In genomic region chr17:8138672-8139371, GRCh38 we compare ENCODE assay signal across 8 cellular contexts. TPM values are rescaled to one million over a fixed set of nuclear protein-coding genes. Genes with fewer than 3 reads are reported as not detected.
DNase-seq lines count a peak whose midpoint lies in the region; ATAC-seq and TF ChIP-seq lines count a peak whose summit lies in the region.

No MANE protein-coding gene starts in this region.

- H3K27ac Mint-ChIP-seq in HFFc6, result no peak overlapping the region
- H3K27ac Mint-ChIP-seq in activated naive CD4-positive, alpha-beta T cell treated with anti-CD3 and anti-CD28 coated beads, Interleukin-2, amount 50 U/mL, for 72 hours, result no peak overlapping the region

- no peak overlapping the region for H3K4me3 Mint-ChIP-seq in HFFc6

- H2AFZ ChIP-seq in osteoblast (ENCODE audit: low read length), result peak overlapping the region; percentile 21

- peak; percentile 94 for TF ChIP-seq CTCF in HFFc6 (IDR thresholded peaks at IDR 0.05)
- peak; percentile 71 for TF ChIP-seq CTCF in NB4 (IDR thresholded peaks at IDR 0.05; ENCODE audit: low read depth, low read length)
- peak; percentile 96 for TF ChIP-seq CTCF in osteoblast (IDR thresholded peaks at IDR 0.05; ENCODE audit: extremely low read depth, low read depth, low read length)

- H3K4me1 Mint-ChIP-seq in HFFc6 (ENCODE audit: low read depth), result peaks cover 8% of the 10 kb centered on the region

- peaks cover 2% of the 10 kb centered on the region; the same call in 1 of the 2 replicates for H3K36me3 Mint-ChIP-seq in HFFc6 (ENCODE audit: low read depth)
- peaks cover 0 to 8% of the 10 kb centered on the region in 2 donors for H3K36me3 Mint-ChIP-seq in activated naive CD4-positive, alpha-beta T cell treated with anti-CD3 and anti-CD28 coated beads, Interleukin-2, amount 50 U/mL, for 72 hours

- H3K4me3 ChIP-seq in GM08714 (ENCODE audit: low read length), result peak overlapping the region; percentile 88
- H3K4me3 ChIP-seq in NB4 (ENCODE audit: low read depth, low read length), result peak overlapping the region; percentile 69
- H3K4me3 ChIP-seq in osteoblast (ENCODE audit: insufficient read depth, low read length), result peak overlapping the region; percentile 70
- peak overlapping the region; percentile 45 for H3K4me3 ChIP-seq in thymus (ENCODE audit: low read length)

- H3K4me2 ChIP-seq in osteoblast (ENCODE audit: insufficient read depth, low read length), result peak overlapping the region; percentile 84

- TF ChIP-seq POLR2A in NB4 (IDR thresholded peaks at IDR 0.05; ENCODE audit: extremely low read depth, insufficient read length), result peak; percentile 54

- H3K27ac ChIP-seq in osteoblast (ENCODE audit: low read depth, low read length) (peak overlapping the region; percentile 87), thymus (ENCODE audit: low read depth) (peak overlapping the region; percentile 92)

- WGBS in thymus, result under 1% methylated on average over 46 of the region's 46 CpGs

- DNase-seq in HFFc6 (peak; percentile 98), NB4 (ENCODE audit: low read depth) (peak; percentile 93), SK-N-DZ (ENCODE audit: low spot score) (peak; percentile 99), glomerular visceral epithelial cell (ENCODE audit: extremely low spot score) (peak; percentile 99), osteoblast (ENCODE audit: insufficient read length, low spot score, missing footprints) (peak; percentile 96)
- DNase-seq in activated naive CD4-positive, alpha-beta T cell treated with anti-CD3 and anti-CD28 coated beads, Interleukin-2, amount 50 U/mL, for 72 hours (ENCODE audit: low spot score in 2 of 2), result peak; percentile 97 to 98

- peaks cover 12% of the 10 kb centered on the region for H3K27me3 Mint-ChIP-seq in HFFc6 (ENCODE audit: insufficient read depth)

- no peaks in the 10 kb centered on the region for H3K9me3 ChIP-seq in osteoblast (ENCODE audit: low read depth, low read length)
- H3K9me3 ChIP-seq in thymus (ENCODE audit: control insufficient read depth), result no peaks in the 10 kb centered on the region

- peak; percentile 85 to 93 for ATAC-seq in activated naive CD4-positive, alpha-beta T cell treated with anti-CD3 and anti-CD28 coated beads, Interleukin-2, amount 50 U/mL, for 72 hours

- H3K27me3 ChIP-seq in osteoblast (ENCODE audit: insufficient read depth, low read length) (no peaks in the 10 kb centered on the region), thymus (ENCODE audit: control insufficient read depth, insufficient read depth) (peaks cover 4% of the 10 kb centered on the region)

- peaks cover 32% of the 10 kb centered on the region for H3K36me3 ChIP-seq in osteoblast (ENCODE audit: insufficient read depth, low read length)
- H3K36me3 ChIP-seq in thymus (ENCODE audit: control insufficient read depth, insufficient read depth), result peaks cover 42% of the 10 kb centered on the region

- no peaks in the 10 kb centered on the region for H3K9me3 Mint-ChIP-seq in HFFc6
- no peaks in the 10 kb centered on the region for H3K9me3 Mint-ChIP-seq in activated naive CD4-positive, alpha-beta T cell treated with anti-CD3 and anti-CD28 coated beads, Interleukin-2, amount 50 U/mL, for 72 hours

- peaks cover 14% of the 10 kb centered on the region for H3K4me1 ChIP-seq in osteoblast (ENCODE audit: insufficient read depth, low read length)
- peaks cover 15% of the 10 kb centered on the region for H3K4me1 ChIP-seq in thymus (ENCODE audit: control insufficient read depth, insufficient read depth, low read length)

- peaks cover 7% of the 10 kb centered on the region for H4K20me1 ChIP-seq in osteoblast (ENCODE audit: insufficient read depth, low read length)

- H3K79me2 ChIP-seq in osteoblast (ENCODE audit: insufficient read depth, low read length), result no peaks in the 10 kb centered on the region

RNA-seq across cellular contexts. Expression of gene PER1, which starts 13.4 kb away (rescaled TPM):
- total RNA-seq in HFFc6 (2021; fragmentation: NEBNext Ultra II Directional; extraction: Animal tissue kit (Norgen Biotek cat#: 25700)), result 10 to 100 TPM; 18.9 to 31.8 (median 26.9) TPM
- 8.1 and 24.4 TPM in 2 replicates for polyA plus RNA-seq in SK-N-DZ (2014; cell fraction: cytosol; rRNA removed)
- 10.2 and 34.8 TPM in 2 replicates for polyA plus RNA-seq in SK-N-DZ (2014; cell fraction: nucleus; rRNA removed)
- 100 to 1,000 TPM in 1 of 2 donors, 10 to 100 TPM in 1; 80.9 to 294 TPM for total RNA-seq in activated naive CD4-positive, alpha-beta T cell treated with anti-CD3 and anti-CD28 coated beads, Interleukin-2, amount 50 U/mL, for 72 hours
- total RNA-seq in osteoblast, result 11.2 and 16.6 TPM in 2 replicates
- polyA plus RNA-seq in thymus, result 71.9 TPM

RNA-seq across cellular contexts. Expression of gene HES7, which starts 14.9 kb away (rescaled TPM):
- total RNA-seq in HFFc6 (2021; fragmentation: NEBNext Ultra II Directional; extraction: Animal tissue kit (Norgen Biotek cat#: 25700)), result under 1 TPM; 0.24 to 0.54 (median 0.41) TPM
- polyA plus RNA-seq in SK-N-DZ (2014; cell fraction: cytosol; rRNA removed), result 2.8 and 5.1 TPM in 2 replicates
- polyA plus RNA-seq in SK-N-DZ (2014; cell fraction: nucleus; rRNA removed), result 3.8 and 5.2 TPM in 2 replicates
- total RNA-seq in activated naive CD4-positive, alpha-beta T cell treated with anti-CD3 and anti-CD28 coated beads, Interleukin-2, amount 50 U/mL, for 72 hours, result 10 to 100 TPM in 1 of 2 donors, 1 to 10 TPM in 1; 7.5 to 10.7 TPM
- total RNA-seq in osteoblast, result not detected in 2 replicates
- polyA plus RNA-seq in thymus, result 0.75 TPM

RNA-seq across cellular contexts. Expression of gene ALOXE3, which starts 20.5 kb away (rescaled TPM):
- total RNA-seq in HFFc6 (2021; fragmentation: NEBNext Ultra II Directional; extraction: Animal tissue kit (Norgen Biotek cat#: 25700)), result under 1 TPM; 0.14 to 0.30 (median 0.21) TPM
- polyA plus RNA-seq in SK-N-DZ (2014; cell fraction: cytosol; rRNA removed), result not detected in 2 replicates
- not detected in 2 replicates for polyA plus RNA-seq in SK-N-DZ (2014; cell fraction: nucleus; rRNA removed)
- under 1 TPM in 1 of 2 donors, not detected in 1; 0.23 TPM for total RNA-seq in activated naive CD4-positive, alpha-beta T cell treated with anti-CD3 and anti-CD28 coated beads, Interleukin-2, amount 50 U/mL, for 72 hours
- not detected in 2 replicates for total RNA-seq in osteoblast
- 1.2 TPM for polyA plus RNA-seq in thymus

RNA-seq across cellular contexts. Expression of gene VAMP2, which starts 23.9 kb away (rescaled TPM):
- total RNA-seq in HFFc6 (2021; fragmentation: NEBNext Ultra II Directional; extraction: Animal tissue kit (Norgen Biotek cat#: 25700)), result 10 to 100 TPM; 37.0 to 47.6 (median 44.5) TPM
- 20.2 and 21.1 TPM in 2 replicates for polyA plus RNA-seq in SK-N-DZ (2014; cell fraction: cytosol; rRNA removed)
- polyA plus RNA-seq in SK-N-DZ (2014; cell fraction: nucleus; rRNA removed), result 33.0 and 65.8 TPM in 2 replicates
- 10 to 100 TPM; 43.6 to 85.6 TPM for total RNA-seq in activated naive CD4-positive, alpha-beta T cell treated with anti-CD3 and anti-CD28 coated beads, Interleukin-2, amount 50 U/mL, for 72 hours
- total RNA-seq in osteoblast, result 5.3 and 5.4 TPM in 2 replicates
- polyA plus RNA-seq in thymus, result 73.9 TPM

RNA-seq across cellular contexts. Expression of gene TMEM107, which starts 37.4 kb away (rescaled TPM):
- 10 to 100 TPM; 13.8 to 18.8 (median 17.5) TPM for total RNA-seq in HFFc6 (2021; fragmentation: NEBNext Ultra II Directional; extraction: Animal tissue kit (Norgen Biotek cat#: 25700))
- 32.7 and 35.3 TPM in 2 replicates for polyA plus RNA-seq in SK-N-DZ (2014; cell fraction: cytosol; rRNA removed)
- polyA plus RNA-seq in SK-N-DZ (2014; cell fraction: nucleus; rRNA removed), result 42.2 and 44.9 TPM in 2 replicates
- total RNA-seq in activated naive CD4-positive, alpha-beta T cell treated with anti-CD3 and anti-CD28 coated beads, Interleukin-2, amount 50 U/mL, for 72 hours, result 10 to 100 TPM; 32.7 to 48.9 TPM
- 8.3 and 8.8 TPM in 2 replicates for total RNA-seq in osteoblast
- 21.3 TPM for polyA plus RNA-seq in thymus

Comparison
In these comparisons a context has a peak if more than half of its experiments do, and no peak if none do; other contexts are left out.
1. Peak in every context shown above with its lines: DNase-seq, ATAC-seq, H3K4me3 ChIP-seq and H3K27ac ChIP-seq.